In the genomic region with DNA sequence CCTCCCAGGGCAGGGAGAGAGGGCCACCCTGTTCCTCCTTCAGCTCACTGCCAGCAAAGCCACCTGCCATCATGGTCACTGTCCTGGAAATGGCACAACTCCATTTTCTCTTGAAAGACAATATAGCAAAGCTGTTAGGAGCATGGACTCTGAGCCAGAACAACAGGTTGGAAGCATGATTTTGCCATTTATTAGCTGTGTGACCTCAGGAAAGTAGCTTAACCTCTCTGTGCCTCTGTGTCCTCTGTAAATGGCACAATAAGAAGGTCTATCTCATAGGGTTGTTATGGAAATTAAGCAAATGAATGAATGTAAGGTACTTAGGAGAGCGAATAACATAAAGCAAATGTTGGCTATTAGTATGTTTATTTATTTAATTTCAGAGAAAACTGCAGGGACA, we compare ENCODE assay signal across 2 cellular contexts.
A peak's percentile ranks its signal among the peaks of the same experiment; 100 is the strongest.
TF ChIP-seq lines count a peak whose summit lies in the region.

No MANE protein-coding gene starts in this region.

TF ChIP-seq in HepG2, 621 proteins besides CTCF, POLR2A, EP300 and RAD21:
- TF ChIP-seq, protein P1, sequence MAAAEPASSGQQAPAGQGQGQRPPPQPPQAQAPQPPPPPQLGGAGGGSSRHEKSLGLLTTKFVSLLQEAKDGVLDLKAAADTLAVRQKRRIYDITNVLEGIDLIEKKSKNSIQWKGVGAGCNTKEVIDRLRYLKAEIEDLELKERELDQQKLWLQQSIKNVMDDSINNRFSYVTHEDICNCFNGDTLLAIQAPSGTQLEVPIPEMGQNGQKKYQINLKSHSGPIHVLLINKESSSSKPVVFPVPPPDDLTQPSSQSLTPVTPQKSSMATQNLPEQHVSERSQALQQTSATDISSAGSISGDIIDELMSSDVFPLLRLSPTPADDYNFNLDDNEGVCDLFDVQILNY (CRISPR knock-in tag; conservative IDR thresholded peaks at IDR 0.05): no peak
- TF ChIP-seq, protein P2, sequence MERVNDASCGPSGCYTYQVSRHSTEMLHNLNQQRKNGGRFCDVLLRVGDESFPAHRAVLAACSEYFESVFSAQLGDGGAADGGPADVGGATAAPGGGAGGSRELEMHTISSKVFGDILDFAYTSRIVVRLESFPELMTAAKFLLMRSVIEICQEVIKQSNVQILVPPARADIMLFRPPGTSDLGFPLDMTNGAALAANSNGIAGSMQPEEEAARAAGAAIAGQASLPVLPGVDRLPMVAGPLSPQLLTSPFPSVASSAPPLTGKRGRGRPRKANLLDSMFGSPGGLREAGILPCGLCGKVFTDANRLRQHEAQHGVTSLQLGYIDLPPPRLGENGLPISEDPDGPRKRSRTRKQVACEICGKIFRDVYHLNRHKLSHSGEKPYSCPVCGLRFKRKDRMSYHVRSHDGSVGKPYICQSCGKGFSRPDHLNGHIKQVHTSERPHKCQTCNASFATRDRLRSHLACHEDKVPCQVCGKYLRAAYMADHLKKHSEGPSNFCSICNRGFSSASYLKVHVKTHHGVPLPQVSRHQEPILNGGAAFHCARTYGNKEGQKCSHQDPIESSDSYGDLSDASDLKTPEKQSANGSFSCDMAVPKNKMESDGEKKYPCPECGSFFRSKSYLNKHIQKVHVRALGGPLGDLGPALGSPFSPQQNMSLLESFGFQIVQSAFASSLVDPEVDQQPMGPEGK (CRISPR knock-in tag; IDR thresholded peaks at IDR 0.05): no peak
- TF ChIP-seq TRIM22 (IDR thresholded peaks at IDR 0.05): no peak
- TF ChIP-seq, protein P3, sequence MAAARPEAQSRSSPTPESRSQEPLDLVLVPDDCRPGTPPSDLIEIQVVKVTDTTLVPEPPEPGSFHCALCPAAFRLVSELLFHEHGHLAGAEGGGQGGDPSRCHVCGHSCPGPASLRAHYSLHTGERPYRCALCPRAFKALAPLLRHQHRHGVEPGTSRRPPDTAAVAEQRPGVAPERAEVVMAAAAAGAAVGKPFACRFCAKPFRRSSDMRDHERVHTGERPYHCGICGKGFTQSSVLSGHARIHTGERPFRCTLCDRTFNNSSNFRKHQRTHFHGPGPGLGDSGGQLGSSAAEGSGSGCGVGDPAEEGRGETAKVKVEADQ (CRISPR knock-in tag; IDR thresholded peaks at IDR 0.05; ENCODE audit: borderline replicate concordance): no peak
- peak; percentile 52; the same call in 1 of the 2 replicates for TF ChIP-seq ZNF768 (CRISPR knock-in tag; IDR thresholded peaks at IDR 0.05)
- TF ChIP-seq TAF1 (CRISPR knock-in tag; IDR thresholded peaks at IDR 0.05): no peak

TF ChIP-seq in K562, 482 proteins besides CTCF, POLR2A, EP300 and RAD21:
- peak; percentile 74 for TF ChIP-seq ZFP36 (IDR thresholded peaks at IDR 0.05; ENCODE audit: low read depth, low read length, partially characterized antibody)
- TF ChIP-seq, protein P4, sequence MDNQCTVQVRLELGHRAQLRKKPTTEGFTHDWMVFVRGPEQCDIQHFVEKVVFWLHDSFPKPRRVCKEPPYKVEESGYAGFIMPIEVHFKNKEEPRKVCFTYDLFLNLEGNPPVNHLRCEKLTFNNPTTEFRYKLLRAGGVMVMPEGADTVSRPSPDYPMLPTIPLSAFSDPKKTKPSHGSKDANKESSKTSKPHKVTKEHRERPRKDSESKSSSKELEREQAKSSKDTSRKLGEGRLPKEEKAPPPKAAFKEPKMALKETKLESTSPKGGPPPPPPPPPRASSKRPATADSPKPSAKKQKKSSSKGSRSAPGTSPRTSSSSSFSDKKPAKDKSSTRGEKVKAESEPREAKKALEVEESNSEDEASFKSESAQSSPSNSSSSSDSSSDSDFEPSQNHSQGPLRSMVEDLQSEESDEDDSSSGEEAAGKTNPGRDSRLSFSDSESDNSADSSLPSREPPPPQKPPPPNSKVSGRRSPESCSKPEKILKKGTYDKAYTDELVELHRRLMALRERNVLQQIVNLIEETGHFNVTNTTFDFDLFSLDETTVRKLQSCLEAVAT (IDR thresholded peaks at IDR 0.05): no peak
- peak; percentile 95 for TF ChIP-seq RBM25 (IDR thresholded peaks at IDR 0.05; ENCODE audit: low read depth, low read length, severe bottlenecking)
- TF ChIP-seq BCOR (IDR thresholded peaks at IDR 0.05): peak; percentile 20; the same call in 1 of the 2 replicates
